14 cellular contexts compared by ENCODE assay signal in the genomic region with DNA sequence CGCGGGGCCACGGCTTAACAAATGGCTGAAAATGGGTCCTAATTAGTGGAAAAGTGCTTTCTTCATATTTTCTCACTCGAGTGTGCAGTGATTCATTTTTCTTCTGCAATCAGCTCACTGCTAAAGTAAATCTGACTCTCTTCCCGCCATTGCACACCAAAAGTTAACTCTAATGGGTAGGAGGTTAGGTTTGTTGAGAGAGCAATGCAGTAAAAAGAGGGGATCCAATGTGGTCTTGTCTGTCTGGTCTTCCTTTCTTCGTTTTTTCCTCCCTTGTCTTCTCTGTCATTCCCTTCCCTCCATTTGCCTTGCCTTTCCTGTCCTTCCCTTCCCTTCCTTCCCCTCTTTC. TPM values are rescaled to one million over a fixed set of nuclear protein-coding genes. Genes with fewer than 3 reads are reported as not detected.
DNase-seq lines count a peak whose midpoint lies in the region; ATAC-seq, FAIRE-seq and TF ChIP-seq lines count a peak whose summit lies in the region.
"Had no signal": no experiment of that assay in that cellular context is flagged by ENCODE, and none has a peak within 500 bp of the region (broad histone marks: within the 10 kb centered on the region; RNA-seq: fewer than 3 reads in every experiment).

No MANE protein-coding gene starts in this region.

- peak overlapping the region; percentile 90 to 99 (median 95); a peak in 20 of 22 replicates for H3K27ac ChIP-seq in BLaER1 treated with 17β-estradiol and CSF1 and Interleukin-3, amounts not matched to agents 10 nM and 100 nM
- no peak overlapping the region for H3K27ac ChIP-seq in psoas muscle
- H3K27ac ChIP-seq: parathyroid adenoma had no signal

- H3K4me3 Mint-ChIP-seq in activated CD8-positive, alpha-beta T cell treated with anti-CD3 and anti-CD28 coated beads for 36 hours, result peak overlapping the region; percentile 94
- H3K4me3 Mint-ChIP-seq in naive B cell, result peak overlapping the region; percentile 83 to 100 (median 99)
- H3K4me3 Mint-ChIP-seq: HFFc6 had no signal

- H3K27me3 Mint-ChIP-seq in activated CD8-positive, alpha-beta T cell treated with anti-CD3 and anti-CD28 coated beads for 36 hours, result no peaks in the 10 kb centered on the region
- no peaks in the 10 kb centered on the region for H3K27me3 Mint-ChIP-seq in naive B cell

- H3K9me3 ChIP-seq in BLaER1 treated with 17β-estradiol and CSF1 and Interleukin-3, amounts not matched to agents 10 nM and 100 nM (replicated peaks in 1 of 11), result no peaks in the 10 kb centered on the region
- H3K9me3 ChIP-seq in psoas muscle, result no peaks in the 10 kb centered on the region
- H3K9me3 ChIP-seq: BE2C had no signal

- ATAC-seq in activated CD8-positive, alpha-beta T cell treated with anti-CD3 and anti-CD28 coated beads for 36 hours, result peak; percentile 0
- ATAC-seq in naive B cell (ENCODE audit: low read depth in 2 of 2) (no peak), HG03025 (IDR thresholded peaks at IDR 0.05; ENCODE audit: low FRiP score, unreplicated experiment) (no peak), psoas muscle (no peak)

- DNase-seq in GM12864 (ENCODE audit: low read depth) (no peak), naive B cell (no peak), D721Med (ENCODE audit: insufficient read length, low spot score) (no peak), H54 (ENCODE audit: insufficient read length, low spot score) (no peak), psoas muscle (no peak)
- no peak for DNase-seq in activated CD8-positive, alpha-beta T cell treated with anti-CD3 and anti-CD28 coated beads for 36 hours
- DNase-seq: BE2C, caudate nucleus, HFFc6 had no signal

- no peaks in the 10 kb centered on the region for H3K27me3 ChIP-seq in BLaER1 treated with 17β-estradiol and CSF1 and Interleukin-3, amounts not matched to agents 10 nM and 100 nM
- H3K27me3 ChIP-seq in psoas muscle (ENCODE audit: insufficient read depth in 3 of 3, low read length in 2 of 3), result peaks cover 3 to 46% (median 6%) of the 10 kb centered on the region in 3 donors

- H3K4me3 ChIP-seq in BLaER1 treated with 17β-estradiol and CSF1 and Interleukin-3, amounts not matched to agents 10 nM and 100 nM, result peak overlapping the region; percentile 83 to 97 (median 88)
- H3K4me3 ChIP-seq in GM12864 (ENCODE audit: low read depth, low read length) (peak overlapping the region; percentile 58), psoas muscle (no peak overlapping the region)
- H3K4me3 ChIP-seq: lung had no signal

- H3K4me1 Mint-ChIP-seq in activated CD8-positive, alpha-beta T cell treated with anti-CD3 and anti-CD28 coated beads for 36 hours (ENCODE audit: low read depth), result peaks cover 16% of the 10 kb centered on the region
- H3K4me1 Mint-ChIP-seq in naive B cell, result peaks cover 55 to 64% (median 62%) of the 10 kb centered on the region in 3 donors

- TF ChIP-seq POLR2A in H54 (IDR thresholded peaks at IDR 0.05; ENCODE audit: low read depth, low read length), result no peak

- CTCF ChIA-PET in activated CD8-positive, alpha-beta T cell treated with anti-CD3 and anti-CD28 coated beads for 36 hours (lab: Charles Lee), result interaction anchor here (0.7 to 12.9 kb wide), 14 partner anchors 9 to 109 kb away, joined by 3 to 209 read pairs (median 11); no protein-coding TSS in a partner anchor

- FAIRE-seq in D721Med (lab: Jason Lieb, UNC) (no peak), H54 (lab: Jason Lieb, UNC) (no peak)

- peaks cover 56 to 67% (median 66%) of the 10 kb centered on the region in 10 experiments for H3K4me1 ChIP-seq in BLaER1 treated with 17β-estradiol and CSF1 and Interleukin-3, amounts not matched to agents 10 nM and 100 nM
- peaks cover 3% of the 10 kb centered on the region for H3K4me1 ChIP-seq in psoas muscle
- H3K4me1 ChIP-seq: BE2C, parathyroid adenoma had no signal

- H3K9ac ChIP-seq in BLaER1 treated with 17β-estradiol and CSF1 and Interleukin-3, amounts not matched to agents 10 nM and 100 nM, result peak overlapping the region; percentile 91 to 98 (median 94); a peak in 21 of 22 replicates
- H3K9ac ChIP-seq: parathyroid adenoma had no signal

- intact Hi-C loops in activated CD8-positive, alpha-beta T cell treated with anti-CD3 and anti-CD28 coated beads for 36 hours (cut with micrococcal nuclease), result loop anchor here (2.0 to 5.0 kb wide), 4 partner anchors 43 to 162 kb away; no protein-coding TSS in a partner anchor
- intact Hi-C loops in psoas muscle (cut with DNase I), result no loop called here

- no peak for TF ChIP-seq CTCF in GM12864 (IDR thresholded peaks at IDR 0.05; ENCODE audit: low read depth, low read length, missing control alignments)
- TF ChIP-seq CTCF in activated CD8-positive, alpha-beta T cell treated with anti-CD3 and anti-CD28 coated beads for 36 hours (IDR thresholded peaks at IDR 0.05), result no peak
- no peak for TF ChIP-seq CTCF in D721Med (IDR thresholded peaks at IDR 0.05; ENCODE audit: insufficient read depth, missing control alignments)
- no peak for TF ChIP-seq CTCF in psoas muscle (IDR thresholded peaks at IDR 0.05)

- peaks cover 94% of the 10 kb centered on the region for H3K36me3 Mint-ChIP-seq in activated CD8-positive, alpha-beta T cell treated with anti-CD3 and anti-CD28 coated beads for 36 hours (ENCODE audit: low read depth)
- peaks cover 0 to 17% of the 10 kb centered on the region in 2 donors for H3K36me3 Mint-ChIP-seq in naive B cell

- peak overlapping the region; percentile 97 for H3K27ac Mint-ChIP-seq in activated CD8-positive, alpha-beta T cell treated with anti-CD3 and anti-CD28 coated beads for 36 hours
- peak overlapping the region; percentile 86 to 97 (median 94) for H3K27ac Mint-ChIP-seq in naive B cell
- H3K27ac Mint-ChIP-seq: HFFc6 had no signal

- peaks cover 24 to 71% (median 55%) of the 10 kb centered on the region in 11 experiments; a peak in 21 of 22 replicates for H4K20me1 ChIP-seq in BLaER1 treated with 17β-estradiol and CSF1 and Interleukin-3, amounts not matched to agents 10 nM and 100 nM

- POLR2A ChIA-PET in activated CD8-positive, alpha-beta T cell treated with anti-CD3 and anti-CD28 coated beads for 36 hours (lab: Charles Lee), result interaction anchor here (0.7 to 30.3 kb wide), 16 partner anchors 7 to 164 kb away, joined by 3 to 1646 read pairs (median 6); no protein-coding TSS in a partner anchor

- WGBS in psoas muscle, 3 donors, result 72 to 75% (median 72%) methylated on average over 6 of the region's 6 CpGs

- H3K9me3 Mint-ChIP-seq in activated CD8-positive, alpha-beta T cell treated with anti-CD3 and anti-CD28 coated beads for 36 hours, result peaks cover 2% of the 10 kb centered on the region
- no peaks in the 10 kb centered on the region for H3K9me3 Mint-ChIP-seq in naive B cell
- H3K9me3 Mint-ChIP-seq: HFFc6 had no signal

- peak overlapping the region; percentile 86 to 99 (median 94) for H3K4me2 ChIP-seq in BLaER1 treated with 17β-estradiol and CSF1 and Interleukin-3, amounts not matched to agents 10 nM and 100 nM

- H3K36me3 ChIP-seq in BLaER1 treated with 17β-estradiol and CSF1 and Interleukin-3, amounts not matched to agents 10 nM and 100 nM, result peaks cover 0 to 14% (median 0%) of the 10 kb centered on the region in 11 experiments; a peak in 5 of 22 replicates
- no peaks in the 10 kb centered on the region for H3K36me3 ChIP-seq in psoas muscle (ENCODE audit: insufficient read depth in 1 of 2, low read depth in 1 of 2)
- H3K36me3 ChIP-seq: BE2C had no signal

RNA-seq across cellular contexts. Expression of a gene that starts 4.6 kb away (rescaled TPM):
- 100 to 1,000 TPM; 277 to 295 TPM for total RNA-seq in activated CD8-positive, alpha-beta T cell treated with anti-CD3 and anti-CD28 coated beads for 36 hours
- polyA plus RNA-seq in naive B cell (ENCODE audit: low read depth in 6 of 6) (100 to 1,000 TPM; 127 to 347 (median 205) TPM), psoas muscle (under 1 TPM; 0.18 to 0.37 (median 0.26) TPM)
- total RNA-seq in psoas muscle, result 1 to 10 TPM; 1.1 to 2.0 (median 1.6) TPM
- total RNA-seq: G401, HFFc6 had no signal

Comparison
In these comparisons a context has a peak if more than half of its experiments do, and no peak if none do; other contexts are left out.
1. RNA of a gene that starts 4.6 kb away (total RNA-seq): 277 to 295 TPM in activated CD8-positive, alpha-beta T cell treated with anti-CD3 and anti-CD28 coated beads for 36 hours; 1.1 to 2.0 TPM in psoas muscle; every median in the first group is over 10 times any median in the second.